8 cellular contexts compared by ENCODE assay signal in genomic region chr18:51030537-51031258, GRCh38. TPM values are rescaled to one million over a fixed set of nuclear protein-coding genes. Genes with fewer than 3 reads are reported as not detected.
A peak's percentile ranks its signal among the peaks of the same experiment; 100 is the strongest.
DNase-seq lines count a peak whose midpoint lies in the region; ATAC-seq and TF ChIP-seq lines count a peak whose summit lies in the region.

No MANE protein-coding gene starts in this region.

- peak overlapping the region; percentile 83 for H3K4me3 ChIP-seq in AG09309 (ENCODE audit: control insufficient read depth, low read depth, low read length)
- peak overlapping the region; percentile 60 to 94 (median 82) for H3K4me3 ChIP-seq in esophagus muscularis mucosa

- no peak for DNase-seq in AG09309 (ENCODE audit: low read depth)
- DNase-seq in NCI-H748 treated with DMSO at 0.1 percent for 48 hours (lab: John Stamatoyannopoulos, UW): peak; percentile 52
- DNase-seq in activated T-cell treated with anti-CD3 and anti-CD28 coated beads, Interleukin-2, amount 50 U/mL, for 24 hours: no peak
- peak; percentile 93 for DNase-seq in esophagus muscularis mucosa (ENCODE audit: extremely low spot score)
- DNase-seq in myocyte (ENCODE audit: low read depth): peak; percentile 74
- peak; percentile 25 to 61 for DNase-seq in stimulated activated CD8-positive, alpha-beta memory T cell treated with anti-CD3 and anti-CD28 coated beads, Interleukin-7, amount 100 ng/mL, for 4 hours (ENCODE audit: low read depth in 2 of 2)

- peaks cover 44 to 81% (median 67%) of the 10 kb centered on the region in 4 donors for H3K4me1 ChIP-seq in esophagus muscularis mucosa

- intact Hi-C loops in esophagus muscularis mucosa (cut with DNase I): loop anchor here (2.0 to 5.0 kb wide), 2 partner anchors 62 to 153 kb away; partner anchors contain the start of genes ELAC1 and ME2

- TF ChIP-seq CTCF in AG09309 (IDR thresholded peaks at IDR 0.05; ENCODE audit: control insufficient read depth, insufficient read depth, low read depth, low read length, missing control alignments) (no peak), esophagus muscularis mucosa (IDR thresholded peaks at IDR 0.05) (no peak)

- ATAC-seq in GM18867 (IDR thresholded peaks at IDR 0.05; ENCODE audit: unreplicated experiment) (peak; percentile 62), HG03135 (IDR thresholded peaks at IDR 0.05; ENCODE audit: unreplicated experiment) (peak; percentile 52)

- no peaks in the 10 kb centered on the region for H3K27me3 Mint-ChIP-seq in activated T-cell treated with anti-CD3 and anti-CD28 coated beads, Interleukin-2, amount 50 U/mL, for 24 hours

- peaks cover 68% of the 10 kb centered on the region for H3K4me1 Mint-ChIP-seq in activated T-cell treated with anti-CD3 and anti-CD28 coated beads, Interleukin-2, amount 50 U/mL, for 24 hours (ENCODE audit: low read depth)

- peak overlapping the region; percentile 96 to 100 (median 98) for H3K27ac ChIP-seq in esophagus muscularis mucosa (replicated peaks in 1 of 4)

- H3K27me3 ChIP-seq in esophagus muscularis mucosa: no peaks in the 10 kb centered on the region

- peak overlapping the region; percentile 97 for H3K27ac Mint-ChIP-seq in activated T-cell treated with anti-CD3 and anti-CD28 coated beads, Interleukin-2, amount 50 U/mL, for 24 hours

- H3K9me3 Mint-ChIP-seq in activated T-cell treated with anti-CD3 and anti-CD28 coated beads, Interleukin-2, amount 50 U/mL, for 24 hours: no peaks in the 10 kb centered on the region

- no peak for TF ChIP-seq EP300 in esophagus muscularis mucosa (IDR thresholded peaks at IDR 0.05)

- no peaks in the 10 kb centered on the region for H3K9me3 ChIP-seq in esophagus muscularis mucosa

- WGBS in esophagus muscularis mucosa: 0% methylated on average over 12 of the region's 66 CpGs

- H3K4me3 Mint-ChIP-seq in activated T-cell treated with anti-CD3 and anti-CD28 coated beads, Interleukin-2, amount 50 U/mL, for 24 hours: peak overlapping the region; percentile 96

- H3K36me3 ChIP-seq in esophagus muscularis mucosa: peaks cover 0 to 12% (median 6%) of the 10 kb centered on the region in 4 donors

- peaks cover 59% of the 10 kb centered on the region for H3K36me3 Mint-ChIP-seq in activated T-cell treated with anti-CD3 and anti-CD28 coated beads, Interleukin-2, amount 50 U/mL, for 24 hours (ENCODE audit: low read depth)

- TF ChIP-seq POLR2A in esophagus muscularis mucosa (IDR thresholded peaks at IDR 0.05; ENCODE audit: low read depth): no peak

RNA-seq across cellular contexts. Expression of gene SMAD4, which starts 0.7 kb away (rescaled TPM):
- total RNA-seq in esophagus muscularis mucosa (100 to 1,000 TPM; 113 to 168 (median 130) TPM), myocyte (130 and 132 TPM in 2 replicates)
- polyA plus RNA-seq in myocyte (2012): 55.6 TPM

Comparison
In these comparisons a context has a peak if more than half of its experiments do, and no peak if none do; other contexts are left out.
1. DNase-seq: peak in NCI-H748 treated with DMSO at 0.1 percent for 48 hours (single experiment), esophagus muscularis mucosa (single experiment), myocyte (single experiment) and stimulated activated CD8-positive, alpha-beta memory T cell treated with anti-CD3 and anti-CD28 coated beads, Interleukin-7, amount 100 ng/mL, for 4 hours (2 of 2); none in AG09309 (single experiment) and activated T-cell treated with anti-CD3 and anti-CD28 coated beads, Interleukin-2, amount 50 U/mL, for 24 hours (single experiment).